14 cellular contexts compared by ENCODE assay signal in the genomic region with DNA sequence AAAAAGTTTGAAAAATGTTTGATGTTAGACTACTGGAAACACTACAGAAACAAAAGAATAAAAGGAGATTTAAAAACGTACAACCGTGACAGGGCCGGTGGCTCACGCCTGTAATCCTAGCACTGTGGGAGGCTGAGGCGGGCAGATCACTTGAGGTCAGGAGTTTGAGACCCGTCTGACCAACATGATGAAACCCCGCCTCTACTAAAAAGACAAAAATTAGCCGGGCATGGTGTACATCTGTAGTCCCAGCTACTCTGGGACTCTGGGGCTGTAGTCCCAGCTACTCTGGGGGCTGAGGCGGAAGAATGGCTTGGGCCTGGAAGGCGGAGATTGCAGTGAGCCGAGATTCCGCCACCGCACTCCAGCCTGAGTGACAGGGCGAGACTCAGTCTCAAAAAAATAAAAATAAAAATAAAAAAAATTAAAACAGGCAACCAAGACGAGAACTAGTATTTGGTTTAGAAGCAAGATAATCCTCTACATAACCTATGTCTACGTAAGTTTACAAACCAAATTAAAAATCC. TPM values are rescaled to one million over a fixed set of nuclear protein-coding genes. Genes with fewer than 3 reads are reported as not detected.
A peak's percentile ranks its signal among the peaks of the same experiment; 100 is the strongest.
DNase-seq lines count a peak whose midpoint lies in the region; ATAC-seq and TF ChIP-seq lines count a peak whose summit lies in the region.
"Had no signal": no experiment of that assay in that cellular context is flagged by ENCODE, and none has a peak within 500 bp of the region (broad histone marks: within the 10 kb centered on the region; RNA-seq: fewer than 3 reads in every experiment).

No MANE protein-coding gene starts in this region.

- CTCF ChIA-PET in CD4-positive, alpha-beta memory T cell (lab: Charles Lee; ENCODE audit: partially characterized antibody), result no interaction called here
- CTCF ChIA-PET in HEK293 (lab: Yijun Ruan, JAX), result no interaction called here

- H3K4me1 Mint-ChIP-seq in CD4-positive, alpha-beta memory T cell, result peaks cover 61 to 89% (median 73%) of the 10 kb centered on the region in 4 donors
- H3K4me1 Mint-ChIP-seq in activated T-helper 1 cell treated with anti-CD3 and anti-CD28 coated beads, Interleukin-12 subunit alpha, Interleukin-12 subunit beta, Interleukin-2, Interleukin-4 antibody, amounts not matched to agents 30 ng/mL and 10 ng/mL and 1 ng/mL, durations not matched to agents 14 hours and 24 hours and 36 hours (ENCODE audit: low read depth), result peaks cover 76% of the 10 kb centered on the region
- H3K4me1 Mint-ChIP-seq in natural killer cell, result peaks cover 80% of the 10 kb centered on the region in 2 donors

- ATAC-seq in natural killer cell, result no peak
- no peak for ATAC-seq in HG03460 (IDR thresholded peaks at IDR 0.05; ENCODE audit: unreplicated experiment)

- H3K36me3 Mint-ChIP-seq in CD4-positive, alpha-beta memory T cell, result peaks cover 40 to 63% of the 10 kb centered on the region in 2 donors
- peaks cover 59% of the 10 kb centered on the region for H3K36me3 Mint-ChIP-seq in activated T-helper 1 cell treated with anti-CD3 and anti-CD28 coated beads, Interleukin-12 subunit alpha, Interleukin-12 subunit beta, Interleukin-2, Interleukin-4 antibody, amounts not matched to agents 30 ng/mL and 10 ng/mL and 1 ng/mL, durations not matched to agents 14 hours and 24 hours and 36 hours (ENCODE audit: low read depth)
- peaks cover 15% of the 10 kb centered on the region for H3K36me3 Mint-ChIP-seq in natural killer cell

- no peaks in the 10 kb centered on the region for H3K9me3 Mint-ChIP-seq in CD4-positive, alpha-beta memory T cell
- no peaks in the 10 kb centered on the region for H3K9me3 Mint-ChIP-seq in activated T-helper 1 cell treated with anti-CD3 and anti-CD28 coated beads, Interleukin-12 subunit alpha, Interleukin-12 subunit beta, Interleukin-2, Interleukin-4 antibody, amounts not matched to agents 30 ng/mL and 10 ng/mL and 1 ng/mL, durations not matched to agents 14 hours and 24 hours and 36 hours
- no peaks in the 10 kb centered on the region for H3K9me3 Mint-ChIP-seq in natural killer cell

- H3K9me3 ChIP-seq in CD4-positive, alpha-beta memory T cell (ENCODE audit: control insufficient read depth in 1 of 2, low read length in 2 of 2), result no peaks in the 10 kb centered on the region
- no peaks in the 10 kb centered on the region for H3K9me3 ChIP-seq in HEK293 (ENCODE audit: control insufficient read depth, insufficient read depth, low read depth, low read length)
- H3K9me3 ChIP-seq: stomach had no signal

- intact Hi-C loops in CD4-positive, alpha-beta memory T cell (cut with micrococcal nuclease), result no loop called here
- intact Hi-C loops in activated T-helper 1 cell treated with anti-CD3 and anti-CD28 coated beads, Interleukin-12 subunit alpha, Interleukin-12 subunit beta, Interleukin-2, Interleukin-4 antibody, amounts not matched to agents 30 ng/mL and 10 ng/mL and 1 ng/mL, durations not matched to agents 14 hours and 24 hours and 36 hours (cut with micrococcal nuclease), result no loop called here
- intact Hi-C loops in natural killer cell (cut with micrococcal nuclease), result no loop called here

- H3K4me3 Mint-ChIP-seq in CD4-positive, alpha-beta memory T cell, result peak overlapping the region; percentile 66 to 97 (median 76)
- peak overlapping the region; percentile 70 for H3K4me3 Mint-ChIP-seq in activated T-helper 1 cell treated with anti-CD3 and anti-CD28 coated beads, Interleukin-12 subunit alpha, Interleukin-12 subunit beta, Interleukin-2, Interleukin-4 antibody, amounts not matched to agents 30 ng/mL and 10 ng/mL and 1 ng/mL, durations not matched to agents 14 hours and 24 hours and 36 hours
- H3K4me3 Mint-ChIP-seq in natural killer cell, result peak overlapping the region; percentile 75

- POLR2A ChIA-PET in CD4-positive, alpha-beta memory T cell (lab: Charles Lee; ENCODE audit: partially characterized antibody), result interaction anchor here (0.7 to 2.0 kb wide), 3 partner anchors 14 to 527 kb away, joined by 3 to 7 read pairs (median 3); partner anchors contain the start of gene GPR155
- POLR2A ChIA-PET in HEK293 (lab: Yijun Ruan, JAX), result interaction anchor here (0.7 kb wide), 2 partner anchors 9 to 25 kb away, joined by 3 read pairs; no protein-coding TSS in a partner anchor

- H3K27ac ChIP-seq in CD4-positive, alpha-beta memory T cell (ENCODE audit: low read depth, low read length), result no peak overlapping the region
- no peak overlapping the region for H3K27ac ChIP-seq in HEK293 (ENCODE audit: extremely low read depth, low read depth, low read length)
- H3K27ac ChIP-seq: cardiac muscle cell had no signal

- H3K27me3 Mint-ChIP-seq in CD4-positive, alpha-beta memory T cell, result no peaks in the 10 kb centered on the region
- no peaks in the 10 kb centered on the region for H3K27me3 Mint-ChIP-seq in activated T-helper 1 cell treated with anti-CD3 and anti-CD28 coated beads, Interleukin-12 subunit alpha, Interleukin-12 subunit beta, Interleukin-2, Interleukin-4 antibody, amounts not matched to agents 30 ng/mL and 10 ng/mL and 1 ng/mL, durations not matched to agents 14 hours and 24 hours and 36 hours (ENCODE audit: insufficient read depth)
- no peaks in the 10 kb centered on the region for H3K27me3 Mint-ChIP-seq in natural killer cell (ENCODE audit: low read depth in 2 of 2)

- H3K36me3 ChIP-seq in CD4-positive, alpha-beta memory T cell (ENCODE audit: insufficient read depth, low read length), result peaks cover 18% of the 10 kb centered on the region
- peaks cover 3 to 31% of the 10 kb centered on the region in 2 experiments for H3K36me3 ChIP-seq in HEK293 (ENCODE audit: control insufficient read depth in 2 of 2, insufficient read depth in 1 of 2, low read length in 2 of 2)

- TF ChIP-seq CTCF in HEK293 (tag by site-specific recombination; IDR thresholded peaks at IDR 0.05) (no peak), natural killer cell (IDR thresholded peaks at IDR 0.05) (no peak)

- H3K27me3 ChIP-seq in CD4-positive, alpha-beta memory T cell (ENCODE audit: insufficient read depth, low read length), result no peaks in the 10 kb centered on the region
- H3K27me3 ChIP-seq: cardiac muscle cell, stomach had no signal

- H3K4me1 ChIP-seq in CD4-positive, alpha-beta memory T cell (ENCODE audit: insufficient read depth, low read length), result peaks cover 84% of the 10 kb centered on the region
- peaks cover 19% of the 10 kb centered on the region for H3K4me1 ChIP-seq in HEK293 (ENCODE audit: control insufficient read depth, insufficient read depth, low read length)

- no peak overlapping the region for H3K4me3 ChIP-seq in CD4-positive, alpha-beta memory T cell (ENCODE audit: low read length in 2 of 2)
- H3K4me3 ChIP-seq in HEK293 (ENCODE audit: low read depth, low read length), result no peak overlapping the region
- H3K4me3 ChIP-seq: cardiac muscle cell, stomach had no signal

- DNase-seq in CD4-positive, alpha-beta memory T cell, result no peak
- no peak for DNase-seq in activated T-helper 1 cell treated with anti-CD3 and anti-CD28 coated beads, Interleukin-12 subunit alpha, Interleukin-12 subunit beta, Interleukin-2, Interleukin-4 antibody, amounts not matched to agents 30 ng/mL and 10 ng/mL and 1 ng/mL, durations not matched to agents 14 hours and 24 hours and 36 hours (ENCODE audit: low spot score)
- no peak for DNase-seq in natural killer cell
- DNase-seq in NCI-H526 (lab: John Stamatoyannopoulos, UW), result no peak
- DNase-seq in midbrain (lab: John Stamatoyannopoulos, UW), result no peak
- no peak for DNase-seq in A172 (ENCODE audit: low spot score)
- DNase-seq: DMS 273 treated with DMSO at 0.1 percent for 48 hours, H7, KBM-7, OCI-M1, stomach had no signal

- H3K27ac Mint-ChIP-seq in CD4-positive, alpha-beta memory T cell, result peak overlapping the region in 6 of 7 donors; percentile 69 to 97 (median 84)
- H3K27ac Mint-ChIP-seq in activated T-helper 1 cell treated with anti-CD3 and anti-CD28 coated beads, Interleukin-12 subunit alpha, Interleukin-12 subunit beta, Interleukin-2, Interleukin-4 antibody, amounts not matched to agents 30 ng/mL and 10 ng/mL and 1 ng/mL, durations not matched to agents 14 hours and 24 hours and 36 hours, result peak overlapping the region; percentile 81
- H3K27ac Mint-ChIP-seq in natural killer cell, result peak overlapping the region; percentile 97 to 98

TF ChIP-seq in HEK293, 187 proteins besides CTCF, POLR2A, EP300 and RAD21 (continues in another document):
- TF ChIP-seq GLIS1 (tag by site-specific recombination; IDR thresholded peaks at IDR 0.05) (0 out of 2 replicates have a peak, but pooled peaks have one; percentile 8), ZNF335 (tag by site-specific recombination; conservative IDR thresholded peaks at IDR 0.05) (no peak), ZNF112 (tag by site-specific recombination; IDR thresholded peaks at IDR 0.05) (no peak), ZNF521 (tag by site-specific recombination; IDR thresholded peaks at IDR 0.05) (no peak), SP2 (tag by site-specific recombination; IDR thresholded peaks at IDR 0.05) (peak; percentile 24; the same call in 1 of the 2 replicates), ZNF394 (tag by site-specific recombination; IDR thresholded peaks at IDR 0.05; ENCODE audit: borderline replicate concordance) (peak; percentile 79; the same call in 1 of the 2 replicates), ZNF530 (tag by site-specific recombination; IDR thresholded peaks at IDR 0.05; ENCODE audit: low read depth) (no peak)
- TF ChIP-seq, protein P1, sequence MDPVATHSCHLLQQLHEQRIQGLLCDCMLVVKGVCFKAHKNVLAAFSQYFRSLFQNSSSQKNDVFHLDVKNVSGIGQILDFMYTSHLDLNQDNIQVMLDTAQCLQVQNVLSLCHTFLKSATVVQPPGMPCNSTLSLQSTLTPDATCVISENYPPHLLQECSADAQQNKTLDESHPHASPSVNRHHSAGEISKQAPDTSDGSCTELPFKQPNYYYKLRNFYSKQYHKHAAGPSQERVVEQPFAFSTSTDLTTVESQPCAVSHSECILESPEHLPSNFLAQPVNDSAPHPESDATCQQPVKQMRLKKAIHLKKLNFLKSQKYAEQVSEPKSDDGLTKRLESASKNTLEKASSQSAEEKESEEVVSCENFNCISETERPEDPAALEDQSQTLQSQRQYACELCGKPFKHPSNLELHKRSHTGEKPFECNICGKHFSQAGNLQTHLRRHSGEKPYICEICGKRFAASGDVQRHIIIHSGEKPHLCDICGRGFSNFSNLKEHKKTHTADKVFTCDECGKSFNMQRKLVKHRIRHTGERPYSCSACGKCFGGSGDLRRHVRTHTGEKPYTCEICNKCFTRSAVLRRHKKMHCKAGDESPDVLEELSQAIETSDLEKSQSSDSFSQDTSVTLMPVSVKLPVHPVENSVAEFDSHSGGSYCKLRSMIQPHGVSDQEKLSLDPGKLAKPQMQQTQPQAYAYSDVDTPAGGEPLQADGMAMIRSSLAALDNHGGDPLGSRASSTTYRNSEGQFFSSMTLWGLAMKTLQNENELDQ (tag by site-specific recombination; IDR thresholded peaks at IDR 0.05; ENCODE audit: low read depth), result no peak

RNA-seq across cellular contexts. Expression of gene SP3, which starts 5.8 kb away (rescaled TPM):
- 100 to 1,000 TPM; 117 to 130 TPM for total RNA-seq in CD4-positive, alpha-beta memory T cell
- 10 to 100 TPM; 55.5 to 83.4 TPM for polyA plus RNA-seq in CD4-positive, alpha-beta memory T cell
- 95.8 and 103 TPM in 2 replicates for total RNA-seq in activated T-helper 1 cell treated with anti-CD3 and anti-CD28 coated beads, Interleukin-12 subunit alpha, Interleukin-12 subunit beta, Interleukin-2, Interleukin-4 antibody, amounts not matched to agents 30 ng/mL and 10 ng/mL and 1 ng/mL, durations not matched to agents 14 hours and 24 hours and 36 hours
- 100 to 1,000 TPM; 179 to 200 (median 188) TPM for total RNA-seq in natural killer cell
- 89.7 and 110 TPM in 2 replicates for total RNA-seq in A172 (2014; rRNA removed; shearing (Covaris generic))
